ENCODE assay signal across 20 cellular contexts in the genomic region with DNA sequence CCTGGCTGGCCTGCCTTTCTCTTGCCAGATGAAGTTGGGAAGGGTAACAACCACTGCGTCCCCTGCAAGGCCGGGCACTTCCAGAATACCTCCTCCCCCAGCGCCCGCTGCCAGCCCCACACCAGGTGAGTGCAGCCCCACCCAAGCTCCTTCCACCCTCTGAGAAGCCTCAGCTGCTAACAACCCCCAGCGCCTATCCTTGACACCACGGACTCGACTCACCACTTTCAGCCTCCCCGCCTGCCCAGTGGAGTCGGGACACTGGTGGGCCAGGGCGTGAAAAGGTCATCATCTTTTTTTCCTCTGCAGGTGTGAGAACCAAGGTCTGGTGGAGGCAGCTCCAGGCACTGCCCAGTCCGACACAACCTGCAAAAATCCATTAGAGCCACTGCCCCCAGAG. TPM values are rescaled to one million over a fixed set of nuclear protein-coding genes. Genes with fewer than 3 reads are reported as not detected.
DNase-seq lines count a peak whose midpoint lies in the region; ATAC-seq and TF ChIP-seq lines count a peak whose summit lies in the region.
"Had no signal": no experiment of that assay in that cellular context is flagged by ENCODE, and none has a peak within 500 bp of the region (broad histone marks: within the 10 kb centered on the region; RNA-seq: fewer than 3 reads in every experiment).

No MANE protein-coding gene starts in this region.

- no peak overlapping the region for H3K14ac ChIP-seq in mesenchymal stem cell (ENCODE audit: low read length in 2 of 2)

- no peak overlapping the region for H4K91ac ChIP-seq in mesenchymal stem cell (ENCODE audit: low read length)

- H3K4me2 ChIP-seq in mesenchymal stem cell (ENCODE audit: low read length, poor library complexity, severe bottlenecking): no peak overlapping the region

- intact Hi-C loops in testis (cut with DNase I; ENCODE audit: low total_unique reads): loop anchor here (10.0 kb wide), 1 partner anchor 51 kb away; no protein-coding TSS in a partner anchor

- H4K8ac ChIP-seq in mesenchymal stem cell (ENCODE audit: low read length): peak overlapping the region; percentile 51

- H3K23ac ChIP-seq in mesenchymal stem cell (ENCODE audit: low read length in 2 of 2): no peak overlapping the region

- no peak overlapping the region for H2BK5ac ChIP-seq in mesenchymal stem cell (ENCODE audit: low read depth, low read length, poor library complexity, severe bottlenecking)

- H3K27ac ChIP-seq in C4-2B: peak overlapping the region; percentile 99
- peak overlapping the region; percentile 97; the same call in 1 of the 2 replicates for H3K27ac ChIP-seq in VCaP
- no peak overlapping the region for H3K27ac ChIP-seq in mesenchymal stem cell (ENCODE audit: low read length, poor library complexity, severe bottlenecking)
- H3K27ac ChIP-seq in testis: no peak overlapping the region

- no peaks in the 10 kb centered on the region for H3K27me3 ChIP-seq in mesenchymal stem cell (ENCODE audit: control insufficient read depth in 1 of 2, insufficient read depth in 1 of 2, low read length in 2 of 2)
- H3K27me3 ChIP-seq in testis: no peaks in the 10 kb centered on the region
- H3K27me3 ChIP-seq: heart right ventricle, Peyer's patch, uterus had no signal

- H3K18ac ChIP-seq in mesenchymal stem cell (ENCODE audit: low read depth in 1 of 2, low read length in 2 of 2): peak overlapping the region in 1 of 2 experiments; percentile 64

- peak overlapping the region in 1 of 2 experiments; percentile 35 for H3K4ac ChIP-seq in mesenchymal stem cell (ENCODE audit: low read depth in 1 of 2, low read length in 2 of 2)

- H3K79me1 ChIP-seq in mesenchymal stem cell (replicated peaks; ENCODE audit: low read length, poor library complexity, severe bottlenecking): no peaks in the 10 kb centered on the region

- H2BK12ac ChIP-seq in mesenchymal stem cell (ENCODE audit: low read length in 2 of 2): peak overlapping the region; percentile 15 to 31

- H3K4me3 ChIP-seq in mesenchymal stem cell (ENCODE audit: insufficient read depth in 1 of 2, low read depth in 1 of 2, low read length in 2 of 2): peak overlapping the region in 1 of 2 experiments; percentile 23
- H3K4me3 ChIP-seq in testis: no peak overlapping the region

- ATAC-seq in HG03442 (IDR thresholded peaks at IDR 0.05; ENCODE audit: unreplicated experiment): no peak
- ATAC-seq: heart right ventricle had no signal

- H2BK120ac ChIP-seq in mesenchymal stem cell (ENCODE audit: low read depth, low read length): no peak overlapping the region

- no peak for DNase-seq in mesenchymal stem cell
- no peak for DNase-seq in testis
- DNase-seq in NCI-H1105 treated with DMSO at 0.1 percent for 48 hours (lab: John Stamatoyannopoulos, UW): no peak
- DNase-seq: activated CD4-positive, alpha-beta T cell treated with anti-CD3 and anti-CD28 coated beads, Interleukin-2, amount 10 ng/mL, durations not matched to agents 24 days and 14 days; activated CD8-positive, alpha-beta memory T cell treated with anti-CD3 and anti-CD28 coated beads, Interleukin-2, amount 50 U/mL, for 48 hours; activated naive CD4-positive, alpha-beta T cell; cortex of kidney; erythroblast; heart right ventricle; KG1; NCI-H1048; NCI-H774; Peyer's patch; retina; uterus had no signal

- H3K4me1 ChIP-seq in mesenchymal stem cell (ENCODE audit: control insufficient read depth, insufficient read depth, low read depth, low read length) (peaks cover 11% of the 10 kb centered on the region), testis (peaks cover 18% of the 10 kb centered on the region)

- H3K9me3 ChIP-seq in mesenchymal stem cell (ENCODE audit: control insufficient read depth, low read length): no peaks in the 10 kb centered on the region
- H3K9me3 ChIP-seq in testis: no peaks in the 10 kb centered on the region
- H3K9me3 ChIP-seq: heart right ventricle, Peyer's patch, uterus had no signal

- H3K36me3 ChIP-seq in mesenchymal stem cell (ENCODE audit: control insufficient read depth in 1 of 2, insufficient read depth in 2 of 2, low read depth in 1 of 2, low read length in 2 of 2) (peaks cover 0 to 57% of the 10 kb centered on the region in 2 experiments), testis (ENCODE audit: low read depth, missing control alignments) (no peaks in the 10 kb centered on the region)
- H3K36me3 ChIP-seq: uterus had no signal

- TF ChIP-seq CTCF in C4-2B (conservative IDR thresholded peaks at IDR 0.05) (no peak), VCaP (conservative IDR thresholded peaks at IDR 0.05) (no peak), testis (IDR thresholded peaks at IDR 0.05) (no peak)

- no peak overlapping the region for H2AK5ac ChIP-seq in mesenchymal stem cell (ENCODE audit: low read length, severe bottlenecking)

- H3K9ac ChIP-seq in mesenchymal stem cell (ENCODE audit: low read length): peak overlapping the region; percentile 50

- no peak overlapping the region for H2BK15ac ChIP-seq in mesenchymal stem cell (ENCODE audit: low read depth, poor library complexity, severe bottlenecking)

- WGBS in mesenchymal stem cell: 94% methylated on average over 11 of the region's 11 CpGs
- WGBS in testis, 2 donors: 83 to 84% methylated on average over 10 to 11 of the region's 11 CpGs

- H2AFZ ChIP-seq in mesenchymal stem cell (ENCODE audit: low read depth, low read length): no peak overlapping the region

- TF ChIP-seq POLR2A in testis (IDR thresholded peaks at IDR 0.05): no peak

RNA-seq across cellular contexts. Expression of a gene that starts 2.1 kb away (rescaled TPM):
- polyA plus RNA-seq in mesenchymal stem cell (2013, experiment 1 of 2): 262 TPM
- polyA plus RNA-seq in mesenchymal stem cell (2013, experiment 2 of 2): 265 TPM
- total RNA-seq in testis: 100 to 1,000 TPM in 1 of 2 donors, 10 to 100 TPM in 1; 81.3 to 112 TPM
- polyA plus RNA-seq in testis (ENCODE audit: insufficient read depth, low read depth, low replicate concordance): 36.6 TPM

RNA-seq across cellular contexts. Expression of a gene that starts 10.7 kb away (rescaled TPM):
- 1.7 TPM for polyA plus RNA-seq in mesenchymal stem cell (2013, experiment 1 of 2)
- polyA plus RNA-seq in mesenchymal stem cell (2013, experiment 2 of 2): 1.3 TPM
- 10 to 100 TPM; 22.7 to 43.1 TPM for total RNA-seq in testis
- 14.6 TPM for polyA plus RNA-seq in testis (ENCODE audit: insufficient read depth, low read depth, low replicate concordance)
- total RNA-seq: activated CD4-positive, alpha-beta T cell treated with anti-CD3 and anti-CD28 coated beads, Interleukin-2, amount 10 ng/mL, durations not matched to agents 24 days and 14 days; neural crest cell had no signal

RNA-seq across cellular contexts. Expression of a gene that starts 44.2 kb away (rescaled TPM):
- polyA plus RNA-seq in mesenchymal stem cell (2013, experiment 1 of 2): 307 TPM
- polyA plus RNA-seq in mesenchymal stem cell (2013, experiment 2 of 2): 298 TPM
- 100 to 1,000 TPM in 1 of 2 donors, 10 to 100 TPM in 1; 94.6 to 106 TPM for total RNA-seq in testis
- polyA plus RNA-seq in testis (ENCODE audit: insufficient read depth, low read depth, low replicate concordance): 59.8 TPM

RNA-seq across cellular contexts. Expression of a gene that starts 58.7 kb away (rescaled TPM):
- polyA plus RNA-seq in mesenchymal stem cell (2013, experiment 1 of 2): not detected
- polyA plus RNA-seq in mesenchymal stem cell (2013, experiment 2 of 2): not detected
- total RNA-seq in testis: under 1 TPM in 1 of 2 donors, not detected in 1; 0.74 TPM
- 3.7 TPM for polyA plus RNA-seq in testis (ENCODE audit: insufficient read depth, low read depth, low replicate concordance)
- total RNA-seq: astrocyte, neural crest cell had no signal

Comparison
In these comparisons a context has a peak if more than half of its experiments do, and no peak if none do; other contexts are left out.
1. H3K27ac ChIP-seq: peak in C4-2B (single experiment) and VCaP (single experiment); none in mesenchymal stem cell (single experiment) and testis (0 of 2).